19 cellular contexts compared by ENCODE assay signal in genomic region chr7:120825152-120825551, GRCh38. TPM values are rescaled to one million over a fixed set of nuclear protein-coding genes. Genes with fewer than 3 reads are reported as not detected.
A peak's percentile ranks its signal among the peaks of the same experiment; 100 is the strongest.
DNase-seq lines count a peak whose midpoint lies in the region; ATAC-seq and TF ChIP-seq lines count a peak whose summit lies in the region.
"Had no signal": no experiment of that assay in that cellular context is flagged by ENCODE, and none has a peak within 500 bp of the region (broad histone marks: within the 10 kb centered on the region; RNA-seq: fewer than 3 reads in every experiment).

No MANE protein-coding gene starts in this region.

- dilution Hi-C loops in IMR-90 (cut with HindIII; ENCODE audit: low sequenced_read_pairs, unreplicated experiment) = no loop called here

- in situ Hi-C loops in IMR-90 (cut with MboI; ENCODE audit: low sequenced_read_pairs) = no loop called here

- H3K9me3 Mint-ChIP-seq in natural killer cell treated with Interleukin-12 subunit alpha and Interleukin-12 subunit beta and Interleukin-15 and Interleukin-18, amount 100 ng/mL, for 72 hours = no peaks in the 10 kb centered on the region
- H3K9me3 Mint-ChIP-seq: CD4-positive, alpha-beta T cell had no signal

- H2AFZ ChIP-seq in IMR-90 (replicated peaks; ENCODE audit: low read length, poor library complexity) = no peak overlapping the region
- no peak overlapping the region for H2AFZ ChIP-seq in PC-3 (ENCODE audit: low read length)
- H2AFZ ChIP-seq in fibroblast of lung (ENCODE audit: low read length) = no peak overlapping the region

- H3K36me3 ChIP-seq in IMR-90 (ENCODE audit: control insufficient read depth, insufficient read depth, low read length) = peaks cover 1% of the 10 kb centered on the region; the same call in 1 of the 2 replicates
- no peaks in the 10 kb centered on the region for H3K36me3 ChIP-seq in PC-3 (ENCODE audit: low read depth, low read length)
- H3K36me3 ChIP-seq in fibroblast of lung (ENCODE audit: control insufficient read depth, insufficient read depth, low read length) = no peaks in the 10 kb centered on the region

- H3K4ac ChIP-seq in IMR-90 (ENCODE audit: low read depth, low read length) = no peak overlapping the region

- H2BK5ac ChIP-seq in IMR-90 (ENCODE audit: low read depth, low read length, poor library complexity, severe bottlenecking) = peak overlapping the region; percentile 59

- H3K79me1 ChIP-seq in IMR-90 (ENCODE audit: low read depth in 1 of 2, low read length in 2 of 2) = no peaks in the 10 kb centered on the region

- no TSS peak for BruUV-seq in IMR-90 (replicated peaks; lab: Mats Ljungman, UMichigan)
- no TSS peak for BruUV-seq in PC-3 (replicated peaks; lab: Mats Ljungman, UMichigan)

- no peak overlapping the region for H4K5ac ChIP-seq in IMR-90 (ENCODE audit: low read depth, low read length)

- H3K79me2 ChIP-seq in PC-3 (ENCODE audit: low read length) = no peaks in the 10 kb centered on the region
- H3K79me2 ChIP-seq in fibroblast of lung (ENCODE audit: control insufficient read depth, insufficient read depth, low read length) = no peaks in the 10 kb centered on the region

- H2BK120ac ChIP-seq in IMR-90 (ENCODE audit: low read depth, low read length) = no peak overlapping the region

- no peak overlapping the region for H3K4me3 ChIP-seq in IMR-90 (ENCODE audit: insufficient read depth, low read depth, low read length)
- H3K4me3 ChIP-seq in PC-3 (ENCODE audit: low read length) = no peak overlapping the region
- H3K4me3 ChIP-seq in fibroblast of lung (replicated peaks in 1 of 4; ENCODE audit: control extremely low read depth in 1 of 4, insufficient read depth in 1 of 4, low read depth in 3 of 4, low read length in 4 of 4) = no peak overlapping the region
- H3K4me3 ChIP-seq: GM12878 had no signal

- no peak for TF ChIP-seq POLR2A in IMR-90 (IDR thresholded peaks at IDR 0.05; ENCODE audit: low read depth, low read length)

- no peak overlapping the region for H2AK9ac ChIP-seq in IMR-90 (replicated peaks; ENCODE audit: low read depth, low read length, poor library complexity)

- TF ChIP-seq CTCF in IMR-90 (conservative IDR thresholded peaks at IDR 0.05; ENCODE audit: low read depth, low read length) (no peak), PC-3 (conservative IDR thresholded peaks at IDR 0.05; ENCODE audit: low read depth, low read length) (no peak), fibroblast of lung (conservative IDR thresholded peaks at IDR 0.05 in 1 of 2, IDR thresholded peaks at IDR 0.05 in 1 of 2; ENCODE audit: low read depth in 1 of 2, low read length in 2 of 2) (no peak)

- no peaks in the 10 kb centered on the region for H4K20me1 ChIP-seq in IMR-90 (ENCODE audit: insufficient read depth, low read length)
- H4K20me1 ChIP-seq in PC-3 (ENCODE audit: low read length) = no peaks in the 10 kb centered on the region
- H4K20me1 ChIP-seq in fibroblast of lung (ENCODE audit: control insufficient read depth, extremely low read depth, insufficient read depth, low read length) = no peaks in the 10 kb centered on the region

- H3K18ac ChIP-seq in IMR-90 (ENCODE audit: low read depth, low read length) = no peak overlapping the region

- peaks cover 4 to 31% of the 10 kb centered on the region in 2 donors for H3K27me3 Mint-ChIP-seq in natural killer cell treated with Interleukin-12 subunit alpha and Interleukin-12 subunit beta and Interleukin-15 and Interleukin-18, amount 100 ng/mL, for 72 hours

- no peak overlapping the region for H2BK15ac ChIP-seq in IMR-90 (ENCODE audit: low read depth, low read length)

- H3K4me3 Mint-ChIP-seq in natural killer cell treated with Interleukin-12 subunit alpha and Interleukin-12 subunit beta and Interleukin-15 and Interleukin-18, amount 100 ng/mL, for 72 hours = no peak overlapping the region
- H3K4me3 Mint-ChIP-seq: CD4-positive, alpha-beta T cell had no signal

- no peaks in the 10 kb centered on the region; the same call in 1 of the 2 replicates for H3K27me3 ChIP-seq in IMR-90 (ENCODE audit: control insufficient read depth, insufficient read depth, low read length)
- H3K27me3 ChIP-seq in PC-3 (ENCODE audit: low read length) = no peaks in the 10 kb centered on the region
- H3K27me3 ChIP-seq in fibroblast of lung (ENCODE audit: control insufficient read depth, insufficient read depth, low read length) = peaks cover 3% of the 10 kb centered on the region

- CTCF ChIA-PET in IMR-90 (lab: Yijun Ruan, JAX) (no interaction called here), PC-3 (lab: Charles Lee) (no interaction called here)

- H3K4me1 ChIP-seq in IMR-90 (ENCODE audit: control insufficient read depth, insufficient read depth, low read length) (peaks cover 13% of the 10 kb centered on the region), PC-3 (ENCODE audit: insufficient read depth, low read length) (peaks cover 10% of the 10 kb centered on the region; the same call in 1 of the 2 replicates), fibroblast of lung (ENCODE audit: control insufficient read depth, extremely low read depth, insufficient read depth, low read length) (no peaks in the 10 kb centered on the region)

- H3K9me3 ChIP-seq in IMR-90 (ENCODE audit: control insufficient read depth, insufficient read depth, low read length) (no peaks in the 10 kb centered on the region), PC-3 (ENCODE audit: low read length) (no peaks in the 10 kb centered on the region), fibroblast of lung (ENCODE audit: control insufficient read depth, insufficient read depth, low read depth, low read length) (no peaks in the 10 kb centered on the region)

- no peak overlapping the region for H3K9ac ChIP-seq in IMR-90 (ENCODE audit: low read depth, low read length)
- H3K9ac ChIP-seq in PC-3 (ENCODE audit: low read length) = no peak overlapping the region
- H3K9ac ChIP-seq in fibroblast of lung (ENCODE audit: insufficient read depth, low read length) = no peak overlapping the region

- H3K4me2 ChIP-seq in IMR-90 (ENCODE audit: low read depth, low read length) (no peak overlapping the region), PC-3 (ENCODE audit: low read length) (peak overlapping the region; percentile 31), fibroblast of lung (ENCODE audit: extremely low read depth, insufficient read depth, low read length) (no peak overlapping the region)

- no peaks in the 10 kb centered on the region for H3K9me2 ChIP-seq in PC-3 (replicated peaks; ENCODE audit: low read length)

- H3K27ac ChIP-seq in IMR-90 (ENCODE audit: insufficient read depth, low read length) (peak overlapping the region; percentile 49; the same call in 1 of the 2 replicates), PC-3 (ENCODE audit: low read length) (no peak overlapping the region), fibroblast of lung (ENCODE audit: insufficient read depth, low read length) (no peak overlapping the region)
- H3K27ac ChIP-seq: C4-2B had no signal

- no peak overlapping the region for H4K91ac ChIP-seq in IMR-90 (ENCODE audit: insufficient read depth, low read depth, low read length)

- no peak overlapping the region for H2BK20ac ChIP-seq in IMR-90 (ENCODE audit: low read depth, low read length)

- intact Hi-C loops in IMR-90 (cut with micrococcal nuclease) = no loop called here
- intact Hi-C loops in PC-3 (cut with micrococcal nuclease) = no loop called here

- no peak overlapping the region for H3K23ac ChIP-seq in IMR-90 (ENCODE audit: low read depth, low read length)

- H3F3A ChIP-seq in PC-3 (ENCODE audit: low read length, unreplicated experiment) = no peaks in the 10 kb centered on the region

- no peak overlapping the region; a peak in 1 of 4 replicates for H4K8ac ChIP-seq in IMR-90 (ENCODE audit: low read depth in 2 of 2, low read length in 2 of 2)

- no peak for TF ChIP-seq RAD21 in IMR-90 (IDR thresholded peaks at IDR 0.05; ENCODE audit: low read length)

- H3K9me1 ChIP-seq in IMR-90 (ENCODE audit: insufficient read depth, low read length) = peaks cover 7% of the 10 kb centered on the region

- ATAC-seq in IMR-90 (ENCODE audit: low read depth) = peak; percentile 58
- ATAC-seq in PC-3 = peak; percentile 63
- no peak for ATAC-seq in natural killer cell treated with Interleukin-12 subunit alpha and Interleukin-12 subunit beta and Interleukin-15 and Interleukin-18, amount 100 ng/mL, for 72 hours
- ATAC-seq: GM12878, HCT116, HepG2 had no signal

- H3K4me1 Mint-ChIP-seq in natural killer cell treated with Interleukin-12 subunit alpha and Interleukin-12 subunit beta and Interleukin-15 and Interleukin-18, amount 100 ng/mL, for 72 hours (ENCODE audit: low read depth in 2 of 2) = no peaks in the 10 kb centered on the region

- WGBS in IMR-90 (ENCODE audit: extremely low coverage in 2 of 2, insufficient read length in 1 of 2), 2 experiments = no CpG with 5 or more reads among the region's 1 CpG

- no peak overlapping the region for H3K27ac Mint-ChIP-seq in natural killer cell treated with Interleukin-12 subunit alpha and Interleukin-12 subunit beta and Interleukin-15 and Interleukin-18, amount 100 ng/mL, for 72 hours
- H3K27ac Mint-ChIP-seq: CD4-positive, alpha-beta T cell had no signal

- no peak overlapping the region for H2AK5ac ChIP-seq in IMR-90 (ENCODE audit: low read depth, low read length)

- H3K36me3 Mint-ChIP-seq in natural killer cell treated with Interleukin-12 subunit alpha and Interleukin-12 subunit beta and Interleukin-15 and Interleukin-18, amount 100 ng/mL, for 72 hours = no peaks in the 10 kb centered on the region

- DNase-seq in IMR-90 (peak; percentile 46), PC-3 (peak; percentile 14), fibroblast of lung (ENCODE audit: low read depth in 2 of 2) (peak; percentile 4 to 41), superior temporal gyrus (ENCODE audit: extremely low spot score) (no peak), Ammon's horn (ENCODE audit: low spot score) (no peak), DMS53 treated with DMSO at 0.1 percent for 48 hours (lab: John Stamatoyannopoulos, UW; ENCODE audit: unreplicated experiment) (no peak)
- DNase-seq in natural killer cell treated with Interleukin-12 subunit alpha and Interleukin-12 subunit beta and Interleukin-15 and Interleukin-18, amount 100 ng/mL, for 72 hours (ENCODE audit: low spot score) = no peak
- DNase-seq: ACHN; CD4-positive, alpha-beta T cell; DND-41; EL; GOT3; H7 had no signal

- H3K56ac ChIP-seq in IMR-90 (ENCODE audit: extremely low read depth, insufficient read depth, low read length) = no peak overlapping the region

- no peak overlapping the region for H3K14ac ChIP-seq in IMR-90 (replicated peaks; ENCODE audit: low read depth, low read length)

- POLR2A ChIA-PET in IMR-90 (lab: Charles Lee; ENCODE audit: unreplicated experiment) (no interaction called here), PC-3 (lab: Charles Lee; ENCODE audit: unreplicated experiment) (no interaction called here)

RNA-seq across cellular contexts. Expression of gene TSPAN12, which starts 32.8 kb away (rescaled TPM):
- 0.72 and 1.1 TPM in 2 replicates for total RNA-seq in IMR-90 (2012; rRNA removed)
- polyA plus RNA-seq in IMR-90 (2012; rRNA removed) = 0.36 and 0.42 TPM in 2 replicates
- 0.15 and 0.49 TPM in 2 replicates for polyA plus RNA-seq in IMR-90 (2012; cell fraction: cytosol; rRNA removed)
- 0.23 and 0.37 TPM in 2 replicates for polyA plus RNA-seq in IMR-90 (2012; cell fraction: nucleus; rRNA removed; ENCODE audit: low replicate concordance)
- 7.2 and 8.3 TPM in 2 replicates for total RNA-seq in PC-3 (2014; rRNA removed)
- 1.5 and 1.7 TPM in 2 replicates for total RNA-seq in fibroblast of lung
- polyA plus RNA-seq in fibroblast of lung = 0.44 and 2.7 TPM in 2 replicates
- polyA plus RNA-seq in fibroblast of lung (2012) = 0.85 and 2.4 TPM in 2 replicates
- polyA minus RNA-seq in fibroblast of lung (ENCODE audit: low replicate concordance) = 0.27 TPM in 1 of 2 replicates, not detected in the other
- not detected for total RNA-seq in natural killer cell treated with Interleukin-12 subunit alpha and Interleukin-12 subunit beta and Interleukin-15 and Interleukin-18, amount 100 ng/mL, for 72 hours
- total RNA-seq: CD4-positive, alpha-beta T cell; G401 had no signal
- polyA plus RNA-seq: BJ had no signal

Comparison
In these comparisons a context has a peak if more than half of its experiments do, and no peak if none do; other contexts are left out.
1. ATAC-seq: peak in IMR-90 (single experiment) and PC-3 (single experiment); none in natural killer cell treated with Interleukin-12 subunit alpha and Interleukin-12 subunit beta and Interleukin-15 and Interleukin-18, amount 100 ng/mL, for 72 hours (0 of 2).
2. DNase-seq: peak in IMR-90 (single experiment), PC-3 (single experiment) and fibroblast of lung (2 of 2); none in superior temporal gyrus (single experiment), Ammon's horn (single experiment), DMS53 treated with DMSO at 0.1 percent for 48 hours (single experiment) and natural killer cell treated with Interleukin-12 subunit alpha and Interleukin-12 subunit beta and Interleukin-15 and Interleukin-18, amount 100 ng/mL, for 72 hours (single experiment).